Comparison of ENCODE assay signal across 27 cellular contexts in the genomic region with DNA sequence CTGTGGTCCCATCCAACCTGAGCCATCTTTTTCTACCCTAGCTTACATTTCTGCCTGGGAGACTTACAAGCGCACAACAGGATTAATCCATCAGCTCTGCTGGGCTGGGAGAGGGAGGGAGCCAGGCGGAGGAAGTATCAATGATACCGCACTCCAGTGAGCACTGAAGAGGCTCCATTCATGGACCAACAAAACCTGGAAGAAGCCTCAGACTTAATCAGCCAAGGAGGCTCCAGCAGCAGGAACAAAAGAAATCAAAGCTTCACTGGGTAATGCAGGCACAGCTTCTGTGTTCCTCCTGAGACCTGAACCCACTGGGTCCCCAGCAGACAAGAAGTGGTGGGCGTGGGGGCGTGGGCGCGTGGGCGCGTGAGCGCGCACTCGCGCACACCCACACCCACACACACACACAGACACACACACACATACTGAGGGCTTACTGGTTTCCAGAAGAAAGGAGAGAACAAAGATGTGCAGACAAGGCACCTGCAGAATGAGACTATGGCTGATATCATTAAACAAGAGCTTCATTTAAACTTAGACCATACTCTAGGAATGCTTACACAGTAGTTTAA.
DNase-seq lines count a peak whose midpoint lies in the region; ATAC-seq and TF ChIP-seq lines count a peak whose summit lies in the region.
"Had no signal": no experiment of that assay in that cellular context is flagged by ENCODE, and none has a peak within 500 bp of the region (broad histone marks: within the 10 kb centered on the region; RNA-seq: fewer than 3 reads in every experiment).

No MANE protein-coding gene starts in this region.

- no peaks in the 10 kb centered on the region for H3K36me3 Mint-ChIP-seq in brain
- H3K36me3 Mint-ChIP-seq in progenitor cell of endocrine pancreas (ENCODE audit: insufficient read depth): no peaks in the 10 kb centered on the region
- H3K36me3 Mint-ChIP-seq: mesothelial cell of epicardium had no signal

- no peak overlapping the region for H2AFZ ChIP-seq in DND-41 (ENCODE audit: low read depth, low read length)

- intact Hi-C loops in mucosa of descending colon (cut with DNase I, micrococcal nuclease): loop anchor here in 1 of 2 donors (10.0 kb wide), 1 partner anchor 60 kb away; no protein-coding TSS in a partner anchor

- H3K9me3 Mint-ChIP-seq in brain: peaks cover 0 to 3% (median 0%) of the 10 kb centered on the region in 5 experiments
- no peaks in the 10 kb centered on the region for H3K9me3 Mint-ChIP-seq in progenitor cell of endocrine pancreas (ENCODE audit: low read depth)
- H3K9me3 Mint-ChIP-seq: activated naive CD4-positive, alpha-beta T cell treated with anti-CD3 and anti-CD28 coated beads for 36 hours; activated T-helper 1 cell treated with anti-CD3 and anti-CD28 coated beads, Interleukin-12 subunit alpha, Interleukin-12 subunit beta, Interleukin-2, Interleukin-4 antibody, amounts not matched to agents 30 ng/mL and 10 ng/mL and 1 ng/mL, durations not matched to agents 14 hours and 24 hours and 36 hours; mesothelial cell of epicardium; naive thymus-derived CD4-positive, alpha-beta T cell had no signal

- no peak overlapping the region for H3K4me2 ChIP-seq in DND-41 (ENCODE audit: insufficient read depth, low read length)

- H3K9me3 ChIP-seq in DND-41 (ENCODE audit: insufficient read depth, low read length, severe bottlenecking): no peaks in the 10 kb centered on the region
- no peaks in the 10 kb centered on the region for H3K9me3 ChIP-seq in mucosa of descending colon
- H3K9me3 ChIP-seq: adrenal gland, body of pancreas, ovary, Peyer's patch, upper lobe of left lung had no signal

- H4K20me1 ChIP-seq in DND-41 (ENCODE audit: insufficient read depth, low read length): no peaks in the 10 kb centered on the region

- no peak overlapping the region for H3K27ac ChIP-seq in DND-41 (ENCODE audit: low read length)
- H3K27ac ChIP-seq: adrenal gland, body of pancreas, epithelial cell of prostate, ovary, Peyer's patch, upper lobe of left lung had no signal

- H3K27ac Mint-ChIP-seq in brain (peak overlapping the region in 4 of 5 experiments; percentile 44 to 84 (median 52)), progenitor cell of endocrine pancreas (peak overlapping the region; percentile 44)
- H3K27ac Mint-ChIP-seq: activated naive CD4-positive, alpha-beta T cell treated with anti-CD3 and anti-CD28 coated beads for 36 hours; activated T-helper 1 cell treated with anti-CD3 and anti-CD28 coated beads, Interleukin-12 subunit alpha, Interleukin-12 subunit beta, Interleukin-2, Interleukin-4 antibody, amounts not matched to agents 30 ng/mL and 10 ng/mL and 1 ng/mL, durations not matched to agents 14 hours and 24 hours and 36 hours; mesothelial cell of epicardium had no signal

- H3K9ac ChIP-seq in DND-41 (ENCODE audit: low read depth, low read length): no peak overlapping the region

- H3K27me3 ChIP-seq in DND-41 (ENCODE audit: insufficient read depth, low read length, poor library complexity): no peaks in the 10 kb centered on the region
- H3K27me3 ChIP-seq: adrenal gland, body of pancreas, ovary, Peyer's patch, upper lobe of left lung had no signal

- H3K36me3 ChIP-seq in DND-41 (ENCODE audit: insufficient read depth, low read length): no peaks in the 10 kb centered on the region
- no peaks in the 10 kb centered on the region for H3K36me3 ChIP-seq in mucosa of descending colon (ENCODE audit: low read depth)
- H3K36me3 ChIP-seq: adrenal gland, ovary, Peyer's patch, upper lobe of left lung had no signal

- H3K4me1 ChIP-seq in DND-41 (ENCODE audit: insufficient read depth, low read length) (no peaks in the 10 kb centered on the region), mucosa of descending colon (ENCODE audit: low read depth) (no peaks in the 10 kb centered on the region)
- H3K4me1 ChIP-seq: adrenal gland, body of pancreas, Peyer's patch, upper lobe of left lung had no signal

- no peak overlapping the region for H3K4me3 ChIP-seq in DND-41 (ENCODE audit: low read depth in 1 of 2, low read length in 2 of 2)
- no peak overlapping the region for H3K4me3 ChIP-seq in mucosa of descending colon
- H3K4me3 ChIP-seq: adrenal gland, body of pancreas, ovary, Peyer's patch, upper lobe of left lung had no signal

- DNase-seq in DND-41 (peak; percentile 8), NCI-H1436 treated with DMSO at 0.1 percent for 48 hours (lab: John Stamatoyannopoulos, UW) (peak; percentile 28), progenitor cell of endocrine pancreas (ENCODE audit: low spot score, unreplicated experiment) (no peak), mucosa of descending colon (no peak)
- DNase-seq: activated CD4-positive, alpha-beta T cell treated with anti-CD3 and anti-CD28 coated beads, Interleukin-2, amount 50 U/mL, for 4 hours; activated CD4-positive, CD25-positive, alpha-beta regulatory T cell; activated naive CD4-positive, alpha-beta T cell treated with anti-CD3 and anti-CD28 coated beads for 36 hours; adrenal gland; body of pancreas; effector CD4-positive, alpha-beta T cell; Kasumi-1; left ventricle myocardium superior; MV-4-11; naive thymus-derived CD4-positive, alpha-beta T cell; NCI-H1694 treated with DMSO at 0.1 percent for 48 hours; ovary; Peyer's patch; SHP77 treated with DMSO at 0.1 percent for 48 hours; stimulated activated CD4-positive, alpha-beta T cell treated with anti-CD3 and anti-CD28 coated beads, Interleukin-2, amount 100 ng/mL, for 24 hours; SW 1271 had no signal

- H3K4me1 Mint-ChIP-seq in brain (peaks cover 42% of the 10 kb centered on the region), progenitor cell of endocrine pancreas (ENCODE audit: low read depth) (peaks cover 4% of the 10 kb centered on the region)

- TF ChIP-seq CTCF in DND-41 (IDR thresholded peaks at IDR 0.05; ENCODE audit: borderline replicate concordance, extremely low read depth, low read length, poor library complexity, severe bottlenecking) (no peak), brain (conservative IDR thresholded peaks at IDR 0.05) (no peak), progenitor cell of endocrine pancreas (IDR thresholded peaks at IDR 0.05; ENCODE audit: unreplicated experiment) (no peak), mucosa of descending colon (IDR thresholded peaks at IDR 0.05) (no peak)

- ATAC-seq in DND-41 (ENCODE audit: insufficient read depth, low read depth) (no peak), GM18909 (IDR thresholded peaks at IDR 0.05; ENCODE audit: poor library complexity, unreplicated experiment) (no peak), GM19463 (IDR thresholded peaks at IDR 0.05; ENCODE audit: unreplicated experiment) (no peak), mucosa of descending colon (no peak)
- ATAC-seq: body of pancreas; left ventricle myocardium superior; naive thymus-derived CD4-positive, alpha-beta T cell had no signal

- H3K4me3 Mint-ChIP-seq in brain (no peak overlapping the region), progenitor cell of endocrine pancreas (ENCODE audit: low read depth) (no peak overlapping the region)
- H3K4me3 Mint-ChIP-seq: activated naive CD4-positive, alpha-beta T cell treated with anti-CD3 and anti-CD28 coated beads for 36 hours; activated T-helper 1 cell treated with anti-CD3 and anti-CD28 coated beads, Interleukin-12 subunit alpha, Interleukin-12 subunit beta, Interleukin-2, Interleukin-4 antibody, amounts not matched to agents 30 ng/mL and 10 ng/mL and 1 ng/mL, durations not matched to agents 14 hours and 24 hours and 36 hours; mesothelial cell of epicardium; naive thymus-derived CD4-positive, alpha-beta T cell had no signal

- H3K27me3 Mint-ChIP-seq in brain: no peaks in the 10 kb centered on the region
- H3K27me3 Mint-ChIP-seq in progenitor cell of endocrine pancreas: no peaks in the 10 kb centered on the region
- H3K27me3 Mint-ChIP-seq: naive thymus-derived CD4-positive, alpha-beta T cell had no signal

- no peaks in the 10 kb centered on the region for H3K79me2 ChIP-seq in DND-41 (ENCODE audit: insufficient read depth, low read length)

Comparison
In these comparisons a context has a peak if more than half of its experiments do, and no peak if none do; other contexts are left out.
1. DNase-seq: peak in DND-41 (single experiment) and NCI-H1436 treated with DMSO at 0.1 percent for 48 hours (single experiment); none in progenitor cell of endocrine pancreas (single experiment) and mucosa of descending colon (0 of 3).